32 cellular contexts compared by ENCODE assay signal in genomic region chr10:90846746-90847145, GRCh38. TPM values are rescaled to one million over a fixed set of nuclear protein-coding genes. Genes with fewer than 3 reads are reported as not detected.
DNase-seq lines count a peak whose midpoint lies in the region; ATAC-seq, FAIRE-seq and TF ChIP-seq lines count a peak whose summit lies in the region.
"Had no signal": no experiment of that assay in that cellular context is flagged by ENCODE, and none has a peak within 500 bp of the region (broad histone marks: within the 10 kb centered on the region; RNA-seq: fewer than 3 reads in every experiment).

No MANE protein-coding gene starts in this region.

- CTCF ChIA-PET in MCF 10A (lab: Yijun Ruan, JAX): interaction anchor here (0.5 to 1.0 kb wide), 4 partner anchors 11 to 1140 kb away, joined by 3 to 4 read pairs (median 3); no protein-coding TSS in a partner anchor

- no TSS peak for BruUV-seq in MCF 10A (replicated peaks; lab: Mats Ljungman, UMichigan)

- no peaks in the 10 kb centered on the region for H3K27me3 Mint-ChIP-seq in MCF 10A (ENCODE audit: insufficient read depth, unreplicated experiment)

- DNase-seq in MCF 10A (ENCODE audit: unreplicated experiment): no peak
- no peak for DNase-seq in breast epithelium (ENCODE audit: low spot score in 2 of 2)
- peak; percentile 72 for DNase-seq in bronchial epithelial cell (ENCODE audit: low read depth)
- peak; percentile 54 for DNase-seq in iris pigment epithelial cell (ENCODE audit: low read depth)
- DNase-seq in NCI-H226: no peak
- DNase-seq in NCI-H2171 (lab: John Stamatoyannopoulos, UW): no peak
- DNase-seq: 8988T; activated CD4-positive, alpha-beta T cell treated with anti-CD3 and anti-CD28 coated beads for 1 hour; activated CD8-positive, alpha-beta memory T cell treated with anti-CD3 and anti-CD28 coated beads, Interleukin-2, amount 50 U/mL, for 48 hours; activated CD8-positive, alpha-beta T cell treated with anti-CD3 and anti-CD28 coated beads for 36 hours; activated naive CD4-positive, alpha-beta T cell treated with anti-CD3 and anti-CD28 coated beads, Interleukin-2, amount 10 ng/mL, durations not matched to agents 7 days and 5 days; effector CD8-positive, alpha-beta T cell; erythroblast; gastrocnemius medialis; left colon; NCI-H1417 treated with DMSO at 0.1 percent for 48 hours; NCI-H2081; posterior cingulate gyrus; SIG-M5; spleen; stimulated activated CD4-positive, alpha-beta T cell treated with anti-CD3 and anti-CD28 coated beads, Interleukin-2, amount 100 ng/mL, for 24 hours; stimulated activated naive CD8-positive, alpha-beta T cell treated with anti-CD3 and anti-CD28 coated beads, Interleukin-15, Interleukin-2, amounts not matched to agents 100 U/mL and 50 U/mL, for 24 hours had no signal

- H3K27me3 ChIP-seq in breast epithelium (no peaks in the 10 kb centered on the region), bronchial epithelial cell (ENCODE audit: control insufficient read depth, insufficient read depth, low read length) (no peaks in the 10 kb centered on the region)
- H3K27me3 ChIP-seq: gastrocnemius medialis, hepatocyte, right atrium auricular region had no signal

- peaks cover 11 to 16% of the 10 kb centered on the region in 2 donors for H3K9me3 ChIP-seq in breast epithelium
- H3K9me3 ChIP-seq: gastrocnemius medialis had no signal

- H3K4me3 ChIP-seq in breast epithelium (no peak overlapping the region), bronchial epithelial cell (ENCODE audit: low read depth, low read length) (no peak overlapping the region)
- H3K4me3 ChIP-seq: coronary artery, gastrocnemius medialis, hepatocyte, right atrium auricular region, spleen, thoracic aorta had no signal

- H3K4me3 Mint-ChIP-seq in MCF 10A (ENCODE audit: unreplicated experiment): peak overlapping the region; percentile 33
- H3K4me3 Mint-ChIP-seq: activated CD8-positive, alpha-beta T cell treated with anti-CD3 and anti-CD28 coated beads for 36 hours; activated naive CD4-positive, alpha-beta T cell treated with anti-CD3 and anti-CD28 coated beads, Interleukin-2, amount 10 ng/mL, durations not matched to agents 7 days and 5 days; neural crest cell; T-helper 2 cell treated with Interferon-gamma antibody and Interleukin-4, amounts not matched to agents 5 μg/mL and 100 μg/mL, for 36 hours had no signal

- no peaks in the 10 kb centered on the region for H3K36me3 ChIP-seq in breast epithelium
- no peaks in the 10 kb centered on the region for H3K36me3 ChIP-seq in bronchial epithelial cell (ENCODE audit: control insufficient read depth, insufficient read depth, low read length)
- H3K36me3 ChIP-seq: gastrocnemius medialis, right atrium auricular region, spleen, thoracic aorta had no signal

- POLR2A ChIA-PET in MCF 10A (lab: Yijun Ruan, JAX): interaction anchor here (1.2 to 6.0 kb wide), 8 partner anchors 8 to 1423 kb away, joined by 4 to 95 read pairs (median 12); partner anchors contain the start of genes HTR7 and RPP30

- no peak overlapping the region for H3K27ac ChIP-seq in breast epithelium
- H3K27ac ChIP-seq: coronary artery, gastrocnemius medialis, hepatocyte, right atrium auricular region, spleen had no signal

- no peak for ATAC-seq in GM18868 (IDR thresholded peaks at IDR 0.05; ENCODE audit: unreplicated experiment)
- no peak for ATAC-seq in GM18498 (IDR thresholded peaks at IDR 0.05; ENCODE audit: unreplicated experiment)
- ATAC-seq: left colon; Panc1; stimulated activated naive CD8-positive, alpha-beta T cell treated with anti-CD3 and anti-CD28 coated beads, Interleukin-15, Interleukin-2, amounts not matched to agents 100 U/mL and 50 U/mL, for 24 hours had no signal

- H3K4me1 Mint-ChIP-seq in MCF 10A (ENCODE audit: insufficient read depth, unreplicated experiment): peaks cover 35% of the 10 kb centered on the region
- H3K4me1 Mint-ChIP-seq: activated naive CD4-positive, alpha-beta T cell treated with anti-CD3 and anti-CD28 coated beads, Interleukin-2, amount 10 ng/mL, durations not matched to agents 7 days and 5 days; neural crest cell had no signal

- no peaks in the 10 kb centered on the region for H3K4me1 ChIP-seq in breast epithelium
- H3K4me1 ChIP-seq: gastrocnemius medialis, right atrium auricular region, spleen had no signal

- TF ChIP-seq POLR2A in breast epithelium (IDR thresholded peaks at IDR 0.05): no peak

- H3K9me3 Mint-ChIP-seq in MCF 10A (ENCODE audit: unreplicated experiment): peaks cover 11% of the 10 kb centered on the region

- no peak for FAIRE-seq in bronchial epithelial cell (lab: Jason Lieb, UNC)
- FAIRE-seq: H54 had no signal

- H3K27ac Mint-ChIP-seq in MCF 10A (ENCODE audit: low read depth, unreplicated experiment): peak overlapping the region; percentile 80
- H3K27ac Mint-ChIP-seq: activated CD8-positive, alpha-beta T cell treated with anti-CD3 and anti-CD28 coated beads for 36 hours; activated naive CD4-positive, alpha-beta T cell treated with anti-CD3 and anti-CD28 coated beads, Interleukin-2, amount 10 ng/mL, durations not matched to agents 7 days and 5 days; T-helper 2 cell treated with Interferon-gamma antibody and Interleukin-4, amounts not matched to agents 5 μg/mL and 100 μg/mL, for 36 hours had no signal

- H3K36me3 Mint-ChIP-seq in MCF 10A (ENCODE audit: insufficient read depth, unreplicated experiment): peaks cover 14% of the 10 kb centered on the region

- no peak for TF ChIP-seq CTCF in MCF 10A (IDR thresholded peaks at IDR 0.05; ENCODE audit: unreplicated experiment)
- no peak for TF ChIP-seq CTCF in breast epithelium (IDR thresholded peaks at IDR 0.05)
- TF ChIP-seq CTCF in bronchial epithelial cell (IDR thresholded peaks at IDR 0.05; ENCODE audit: insufficient read depth, low read length, severe bottlenecking): no peak

- intact Hi-C loops in MCF 10A (cut with micrococcal nuclease): no loop called here
- intact Hi-C loops in breast epithelium (cut with DNase I; ENCODE audit: low total_unique reads): no loop called here

RNA-seq across cellular contexts. Expression of gene HTR7, which starts 11.1 kb away (rescaled TPM):
- 14.1 and 15.3 TPM in 2 replicates for total RNA-seq in MCF 10A (2022)
- total RNA-seq in breast epithelium: 1 to 10 TPM in 2 of 3 donors, under 1 TPM in 1; 0.66 to 1.8 (median 1.8) TPM
- total RNA-seq in bronchial epithelial cell: 15.5 and 16.3 TPM in 2 replicates
- total RNA-seq: activated CD8-positive, alpha-beta T cell treated with anti-CD3 and anti-CD28 coated beads for 36 hours had no signal

RNA-seq across cellular contexts. Expression of gene RPP30, which starts 25.0 kb away (rescaled TPM):
- total RNA-seq in MCF 10A (2022): 39.9 and 41.8 TPM in 2 replicates
- total RNA-seq in breast epithelium: 10 to 100 TPM; 31.8 to 48.7 (median 40.3) TPM
- total RNA-seq in bronchial epithelial cell: 24.1 and 25.0 TPM in 2 replicates

Comparison
In these comparisons a context has a peak if more than half of its experiments do, and no peak if none do; other contexts are left out.
1. DNase-seq: peak in bronchial epithelial cell (single experiment) and iris pigment epithelial cell (single experiment); none in MCF 10A (single experiment), breast epithelium (0 of 2), NCI-H226 (single experiment) and NCI-H2171 (single experiment).